1 cellular context compared by ENCODE assay signal in the genomic region with DNA sequence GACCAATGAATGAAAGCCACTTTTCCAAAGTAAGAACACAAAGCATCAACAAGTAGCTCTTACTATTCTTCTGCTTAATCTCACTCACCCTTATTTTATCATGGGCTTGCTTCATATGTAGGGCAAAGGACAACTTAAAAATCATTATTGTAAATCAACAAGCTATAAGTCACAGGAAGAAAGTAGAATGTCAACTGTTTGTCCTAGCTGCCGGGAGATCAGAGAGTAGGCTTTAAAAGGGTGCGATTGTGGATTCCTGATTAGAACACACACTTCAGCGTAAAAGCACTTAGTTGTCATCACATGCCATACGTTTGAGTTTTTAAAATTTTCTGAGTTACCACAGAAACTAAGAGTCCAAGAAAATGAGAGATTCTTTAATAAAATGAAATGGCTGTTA.
A peak's percentile ranks its signal among the peaks of the same experiment; 100 is the strongest.
TF ChIP-seq lines count a peak whose summit lies in the region.

No MANE protein-coding gene starts in this region.

TF ChIP-seq in HepG2, 621 proteins besides CTCF, POLR2A, EP300 and RAD21 (continued from another document and continues in another):
- TF ChIP-seq, protein P1, sequence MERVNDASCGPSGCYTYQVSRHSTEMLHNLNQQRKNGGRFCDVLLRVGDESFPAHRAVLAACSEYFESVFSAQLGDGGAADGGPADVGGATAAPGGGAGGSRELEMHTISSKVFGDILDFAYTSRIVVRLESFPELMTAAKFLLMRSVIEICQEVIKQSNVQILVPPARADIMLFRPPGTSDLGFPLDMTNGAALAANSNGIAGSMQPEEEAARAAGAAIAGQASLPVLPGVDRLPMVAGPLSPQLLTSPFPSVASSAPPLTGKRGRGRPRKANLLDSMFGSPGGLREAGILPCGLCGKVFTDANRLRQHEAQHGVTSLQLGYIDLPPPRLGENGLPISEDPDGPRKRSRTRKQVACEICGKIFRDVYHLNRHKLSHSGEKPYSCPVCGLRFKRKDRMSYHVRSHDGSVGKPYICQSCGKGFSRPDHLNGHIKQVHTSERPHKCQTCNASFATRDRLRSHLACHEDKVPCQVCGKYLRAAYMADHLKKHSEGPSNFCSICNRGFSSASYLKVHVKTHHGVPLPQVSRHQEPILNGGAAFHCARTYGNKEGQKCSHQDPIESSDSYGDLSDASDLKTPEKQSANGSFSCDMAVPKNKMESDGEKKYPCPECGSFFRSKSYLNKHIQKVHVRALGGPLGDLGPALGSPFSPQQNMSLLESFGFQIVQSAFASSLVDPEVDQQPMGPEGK (CRISPR knock-in tag; IDR thresholded peaks at IDR 0.05) = peak; percentile 35; the same call in 1 of the 2 replicates
- no peak for TF ChIP-seq MEIS1 (CRISPR knock-in tag; IDR thresholded peaks at IDR 0.05; ENCODE audit: borderline replicate concordance)
- TF ChIP-seq NCOR1 (IDR thresholded peaks at IDR 0.05; ENCODE audit: borderline replicate concordance, low read length) = peak; percentile 72; the same call in 1 of the 2 replicates
- no peak for TF ChIP-seq ZNF101 (CRISPR knock-in tag; IDR thresholded peaks at IDR 0.05; ENCODE audit: borderline replicate concordance, low read depth)
- no peak for TF ChIP-seq ZNF780A (CRISPR knock-in tag; IDR thresholded peaks at IDR 0.05)
- TF ChIP-seq, protein P2, sequence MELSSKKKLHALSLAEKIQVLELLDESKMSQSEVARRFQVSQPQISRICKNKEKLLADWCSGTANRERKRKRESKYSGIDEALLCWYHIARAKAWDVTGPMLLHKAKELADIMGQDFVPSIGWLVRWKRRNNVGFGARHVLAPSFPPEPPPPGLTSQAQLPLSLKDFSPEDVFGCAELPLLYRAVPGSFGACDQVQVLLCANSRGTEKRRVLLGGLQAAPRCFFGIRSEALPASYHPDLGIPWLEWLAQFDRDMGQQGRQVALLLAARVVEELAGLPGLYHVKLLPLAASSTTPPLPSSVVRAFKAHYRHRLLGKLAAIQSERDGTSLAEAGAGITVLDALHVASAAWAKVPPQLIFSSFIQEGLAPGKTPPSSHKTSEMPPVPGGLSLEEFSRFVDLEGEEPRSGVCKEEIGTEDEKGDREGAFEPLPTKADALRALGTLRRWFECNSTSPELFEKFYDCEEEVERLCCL (CRISPR knock-in tag; IDR thresholded peaks at IDR 0.05; ENCODE audit: borderline replicate concordance) = no peak
- TF ChIP-seq, protein P3, sequence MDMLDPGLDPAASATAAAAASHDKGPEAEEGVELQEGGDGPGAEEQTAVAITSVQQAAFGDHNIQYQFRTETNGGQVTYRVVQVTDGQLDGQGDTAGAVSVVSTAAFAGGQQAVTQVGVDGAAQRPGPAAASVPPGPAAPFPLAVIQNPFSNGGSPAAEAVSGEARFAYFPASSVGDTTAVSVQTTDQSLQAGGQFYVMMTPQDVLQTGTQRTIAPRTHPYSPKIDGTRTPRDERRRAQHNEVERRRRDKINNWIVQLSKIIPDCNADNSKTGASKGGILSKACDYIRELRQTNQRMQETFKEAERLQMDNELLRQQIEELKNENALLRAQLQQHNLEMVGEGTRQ (IDR thresholded peaks at IDR 0.05; ENCODE audit: low read depth, low read length) = no peak
- TF ChIP-seq, protein P3 (CRISPR knock-in tag; IDR thresholded peaks at IDR 0.05; ENCODE audit: borderline replicate concordance) = no peak
- TF ChIP-seq IKZF4 (CRISPR knock-in tag; IDR thresholded peaks at IDR 0.05; ENCODE audit: borderline replicate concordance, low read depth, not compliant biosample characterization) = no peak
- TF ChIP-seq, protein P4, sequence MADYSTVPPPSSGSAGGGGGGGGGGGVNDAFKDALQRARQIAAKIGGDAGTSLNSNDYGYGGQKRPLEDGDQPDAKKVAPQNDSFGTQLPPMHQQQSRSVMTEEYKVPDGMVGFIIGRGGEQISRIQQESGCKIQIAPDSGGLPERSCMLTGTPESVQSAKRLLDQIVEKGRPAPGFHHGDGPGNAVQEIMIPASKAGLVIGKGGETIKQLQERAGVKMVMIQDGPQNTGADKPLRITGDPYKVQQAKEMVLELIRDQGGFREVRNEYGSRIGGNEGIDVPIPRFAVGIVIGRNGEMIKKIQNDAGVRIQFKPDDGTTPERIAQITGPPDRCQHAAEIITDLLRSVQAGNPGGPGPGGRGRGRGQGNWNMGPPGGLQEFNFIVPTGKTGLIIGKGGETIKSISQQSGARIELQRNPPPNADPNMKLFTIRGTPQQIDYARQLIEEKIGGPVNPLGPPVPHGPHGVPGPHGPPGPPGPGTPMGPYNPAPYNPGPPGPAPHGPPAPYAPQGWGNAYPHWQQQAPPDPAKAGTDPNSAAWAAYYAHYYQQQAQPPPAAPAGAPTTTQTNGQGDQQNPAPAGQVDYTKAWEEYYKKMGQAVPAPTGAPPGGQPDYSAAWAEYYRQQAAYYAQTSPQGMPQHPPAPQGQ (CRISPR knock-in tag; IDR thresholded peaks at IDR 0.05; ENCODE audit: borderline replicate concordance) = no peak
- TF ChIP-seq MIXL1 (CRISPR knock-in tag; IDR thresholded peaks at IDR 0.05) = peak; percentile 82; the same call in 1 of the 2 replicates
- TF ChIP-seq ZNF672 (CRISPR knock-in tag; IDR thresholded peaks at IDR 0.05) = no peak
- TF ChIP-seq, protein P5, sequence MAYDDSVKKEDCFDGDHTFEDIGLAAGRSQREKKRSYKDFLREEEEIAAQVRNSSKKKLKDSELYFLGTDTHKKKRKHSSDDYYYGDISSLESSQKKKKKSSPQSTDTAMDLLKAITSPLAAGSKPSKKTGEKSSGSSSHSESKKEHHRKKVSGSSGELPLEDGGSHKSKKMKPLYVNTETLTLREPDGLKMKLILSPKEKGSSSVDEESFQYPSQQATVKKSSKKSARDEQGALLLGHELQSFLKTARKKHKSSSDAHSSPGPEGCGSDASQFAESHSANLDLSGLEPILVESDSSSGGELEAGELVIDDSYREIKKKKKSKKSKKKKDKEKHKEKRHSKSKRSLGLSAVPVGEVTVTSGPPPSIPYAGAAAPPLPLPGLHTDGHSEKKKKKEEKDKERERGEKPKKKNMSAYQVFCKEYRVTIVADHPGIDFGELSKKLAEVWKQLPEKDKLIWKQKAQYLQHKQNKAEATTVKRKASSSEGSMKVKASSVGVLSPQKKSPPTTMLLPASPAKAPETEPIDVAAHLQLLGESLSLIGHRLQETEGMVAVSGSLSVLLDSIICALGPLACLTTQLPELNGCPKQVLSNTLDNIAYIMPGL (CRISPR knock-in tag; IDR thresholded peaks at IDR 0.05; ENCODE audit: borderline replicate concordance in 1 of 2, low read depth in 1 of 2) = no peak
- peak; percentile 54; the same call in 1 of the 2 replicates for TF ChIP-seq YEATS4 (CRISPR knock-in tag; IDR thresholded peaks at IDR 0.05; ENCODE audit: borderline replicate concordance)
- TF ChIP-seq MTF2 (CRISPR knock-in tag; IDR thresholded peaks at IDR 0.05; ENCODE audit: borderline replicate concordance) = no peak
- TF ChIP-seq, protein P6, sequence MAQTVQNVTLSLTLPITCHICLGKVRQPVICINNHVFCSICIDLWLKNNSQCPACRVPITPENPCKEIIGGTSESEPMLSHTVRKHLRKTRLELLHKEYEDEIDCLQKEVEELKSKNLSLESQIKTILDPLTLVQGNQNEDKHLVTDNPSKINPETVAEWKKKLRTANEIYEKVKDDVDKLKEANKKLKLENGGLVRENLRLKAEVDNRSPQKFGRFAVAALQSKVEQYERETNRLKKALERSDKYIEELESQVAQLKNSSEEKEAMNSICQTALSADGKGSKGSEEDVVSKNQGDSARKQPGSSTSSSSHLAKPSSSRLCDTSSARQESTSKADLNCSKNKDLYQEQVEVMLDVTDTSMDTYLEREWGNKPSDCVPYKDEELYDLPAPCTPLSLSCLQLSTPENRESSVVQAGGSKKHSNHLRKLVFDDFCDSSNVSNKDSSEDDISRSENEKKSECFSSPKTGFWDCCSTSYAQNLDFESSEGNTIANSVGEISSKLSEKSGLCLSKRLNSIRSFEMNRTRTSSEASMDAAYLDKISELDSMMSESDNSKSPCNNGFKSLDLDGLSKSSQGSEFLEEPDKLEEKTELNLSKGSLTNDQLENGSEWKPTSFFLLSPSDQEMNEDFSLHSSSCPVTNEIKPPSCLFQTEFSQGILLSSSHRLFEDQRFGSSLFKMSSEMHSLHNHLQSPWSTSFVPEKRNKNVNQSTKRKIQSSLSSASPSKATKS (CRISPR knock-in tag; IDR thresholded peaks at IDR 0.05) = peak; percentile 63; the same call in 1 of the 2 replicates
- TF ChIP-seq, protein P7, sequence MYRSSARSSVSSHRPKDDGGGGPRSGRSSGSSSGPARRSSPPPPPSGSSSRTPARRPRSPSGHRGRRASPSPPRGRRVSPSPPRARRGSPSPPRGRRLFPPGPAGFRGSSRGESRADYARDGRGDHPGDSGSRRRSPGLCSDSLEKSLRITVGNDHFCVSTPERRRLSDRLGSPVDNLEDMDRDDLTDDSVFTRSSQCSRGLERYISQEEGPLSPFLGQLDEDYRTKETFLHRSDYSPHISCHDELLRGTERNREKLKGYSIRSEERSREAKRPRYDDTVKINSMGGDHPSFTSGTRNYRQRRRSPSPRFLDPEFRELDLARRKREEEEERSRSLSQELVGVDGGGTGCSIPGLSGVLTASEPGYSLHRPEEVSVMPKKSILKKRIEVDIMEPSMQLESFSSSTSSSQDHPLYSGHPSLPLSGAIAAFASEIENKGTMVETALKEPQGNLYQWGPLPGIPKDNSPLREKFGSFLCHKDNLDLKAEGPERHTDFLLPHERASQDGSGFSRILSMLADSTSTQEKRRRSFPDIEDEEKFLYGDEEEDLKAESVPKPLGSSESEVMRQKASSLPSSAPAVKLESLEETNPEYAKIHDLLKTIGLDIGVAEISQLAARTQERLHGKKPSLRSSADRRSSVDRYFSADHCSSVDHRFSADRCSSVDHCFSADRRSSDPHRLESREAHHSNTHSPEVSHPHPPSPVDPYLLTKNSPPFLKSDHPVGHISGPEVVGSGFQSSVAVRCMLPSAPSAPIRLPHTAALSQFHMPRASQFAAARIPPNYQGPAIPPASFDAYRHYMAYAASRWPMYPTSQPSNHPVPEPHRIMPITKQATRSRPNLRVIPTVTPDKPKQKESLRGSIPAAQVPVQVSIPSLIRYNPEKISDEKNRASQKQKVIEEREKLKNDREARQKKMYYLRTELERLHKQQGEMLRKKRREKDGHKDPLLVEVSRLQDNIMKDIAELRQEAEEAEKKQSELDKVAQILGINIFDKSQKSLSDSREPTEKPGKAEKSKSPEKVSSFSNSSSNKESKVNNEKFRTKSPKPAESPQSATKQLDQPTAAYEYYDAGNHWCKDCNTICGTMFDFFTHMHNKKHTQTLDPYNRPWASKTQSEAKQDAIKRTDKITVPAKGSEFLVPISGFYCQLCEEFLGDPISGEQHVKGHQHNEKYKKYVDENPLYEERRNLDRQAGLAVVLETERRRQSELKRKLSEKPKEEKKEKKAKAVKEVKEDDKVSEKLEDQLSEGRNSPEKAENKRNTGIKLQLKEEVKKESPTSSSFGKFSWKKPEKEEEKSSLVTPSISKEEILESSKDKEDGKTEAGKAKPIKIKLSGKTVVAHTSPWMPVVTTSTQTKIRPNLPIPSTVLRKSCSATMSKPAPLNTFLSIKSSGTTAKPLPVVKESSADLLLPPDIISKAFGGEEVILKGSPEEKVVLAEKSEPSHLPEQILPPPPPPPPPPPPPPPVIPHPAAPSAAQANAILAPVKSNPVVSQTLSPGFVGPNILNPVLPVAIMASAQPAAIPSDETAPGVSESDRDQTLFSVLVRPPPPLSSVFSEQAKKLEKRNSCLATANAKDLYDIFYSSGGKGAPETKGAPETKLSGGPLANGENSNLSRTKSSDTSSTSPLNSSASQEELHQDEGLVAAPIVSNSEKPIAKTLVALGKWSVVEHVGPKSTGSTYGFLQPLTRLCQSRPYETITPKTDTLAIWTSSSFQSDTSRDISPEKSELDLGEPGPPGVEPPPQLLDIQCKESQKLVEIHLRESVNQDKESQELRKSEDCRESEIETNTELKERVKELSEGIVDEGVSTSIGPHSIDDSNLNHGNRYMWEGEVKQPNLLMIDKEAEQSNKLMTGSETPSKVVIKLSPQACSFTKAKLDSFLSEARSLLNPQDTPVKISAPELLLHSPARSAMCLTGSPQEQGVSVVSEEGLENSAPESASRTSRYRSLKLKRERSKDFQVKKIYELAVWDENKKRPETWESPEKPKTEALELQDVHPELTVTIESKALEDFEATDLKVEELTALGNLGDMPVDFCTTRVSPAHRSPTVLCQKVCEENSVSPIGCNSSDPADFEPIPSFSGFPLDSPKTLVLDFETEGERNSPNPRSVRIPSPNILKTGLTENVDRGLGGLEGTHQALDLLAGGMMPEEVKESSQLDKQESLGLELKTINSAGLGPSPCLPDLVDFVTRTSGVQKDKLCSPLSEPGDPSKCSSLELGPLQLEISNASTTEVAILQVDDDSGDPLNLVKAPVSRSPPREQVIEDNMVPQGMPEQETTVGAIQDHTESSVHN (CRISPR knock-in tag; IDR thresholded peaks at IDR 0.05) = no peak
- TF ChIP-seq FOXK1 (CRISPR knock-in tag; IDR thresholded peaks at IDR 0.05; ENCODE audit: borderline replicate concordance, low read depth) = peak; percentile 65; the same call in 1 of the 2 replicates
- TF ChIP-seq, protein P8, sequence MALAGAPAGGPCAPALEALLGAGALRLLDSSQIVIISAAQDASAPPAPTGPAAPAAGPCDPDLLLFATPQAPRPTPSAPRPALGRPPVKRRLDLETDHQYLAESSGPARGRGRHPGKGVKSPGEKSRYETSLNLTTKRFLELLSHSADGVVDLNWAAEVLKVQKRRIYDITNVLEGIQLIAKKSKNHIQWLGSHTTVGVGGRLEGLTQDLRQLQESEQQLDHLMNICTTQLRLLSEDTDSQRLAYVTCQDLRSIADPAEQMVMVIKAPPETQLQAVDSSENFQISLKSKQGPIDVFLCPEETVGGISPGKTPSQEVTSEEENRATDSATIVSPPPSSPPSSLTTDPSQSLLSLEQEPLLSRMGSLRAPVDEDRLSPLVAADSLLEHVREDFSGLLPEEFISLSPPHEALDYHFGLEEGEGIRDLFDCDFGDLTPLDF (CRISPR knock-in tag; IDR thresholded peaks at IDR 0.05) = no peak
- TF ChIP-seq DR1 (CRISPR knock-in tag; IDR thresholded peaks at IDR 0.05) = no peak
- TF ChIP-seq, protein P9, sequence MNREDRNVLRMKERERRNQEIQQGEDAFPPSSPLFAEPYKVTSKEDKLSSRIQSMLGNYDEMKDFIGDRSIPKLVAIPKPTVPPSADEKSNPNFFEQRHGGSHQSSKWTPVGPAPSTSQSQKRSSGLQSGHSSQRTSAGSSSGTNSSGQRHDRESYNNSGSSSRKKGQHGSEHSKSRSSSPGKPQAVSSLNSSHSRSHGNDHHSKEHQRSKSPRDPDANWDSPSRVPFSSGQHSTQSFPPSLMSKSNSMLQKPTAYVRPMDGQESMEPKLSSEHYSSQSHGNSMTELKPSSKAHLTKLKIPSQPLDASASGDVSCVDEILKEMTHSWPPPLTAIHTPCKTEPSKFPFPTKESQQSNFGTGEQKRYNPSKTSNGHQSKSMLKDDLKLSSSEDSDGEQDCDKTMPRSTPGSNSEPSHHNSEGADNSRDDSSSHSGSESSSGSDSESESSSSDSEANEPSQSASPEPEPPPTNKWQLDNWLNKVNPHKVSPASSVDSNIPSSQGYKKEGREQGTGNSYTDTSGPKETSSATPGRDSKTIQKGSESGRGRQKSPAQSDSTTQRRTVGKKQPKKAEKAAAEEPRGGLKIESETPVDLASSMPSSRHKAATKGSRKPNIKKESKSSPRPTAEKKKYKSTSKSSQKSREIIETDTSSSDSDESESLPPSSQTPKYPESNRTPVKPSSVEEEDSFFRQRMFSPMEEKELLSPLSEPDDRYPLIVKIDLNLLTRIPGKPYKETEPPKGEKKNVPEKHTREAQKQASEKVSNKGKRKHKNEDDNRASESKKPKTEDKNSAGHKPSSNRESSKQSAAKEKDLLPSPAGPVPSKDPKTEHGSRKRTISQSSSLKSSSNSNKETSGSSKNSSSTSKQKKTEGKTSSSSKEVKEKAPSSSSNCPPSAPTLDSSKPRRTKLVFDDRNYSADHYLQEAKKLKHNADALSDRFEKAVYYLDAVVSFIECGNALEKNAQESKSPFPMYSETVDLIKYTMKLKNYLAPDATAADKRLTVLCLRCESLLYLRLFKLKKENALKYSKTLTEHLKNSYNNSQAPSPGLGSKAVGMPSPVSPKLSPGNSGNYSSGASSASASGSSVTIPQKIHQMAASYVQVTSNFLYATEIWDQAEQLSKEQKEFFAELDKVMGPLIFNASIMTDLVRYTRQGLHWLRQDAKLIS (CRISPR knock-in tag; IDR thresholded peaks at IDR 0.05) = no peak; the same call in 1 of the 2 replicates
